ENCODE assay signal across 8 cellular contexts in the genomic region with DNA sequence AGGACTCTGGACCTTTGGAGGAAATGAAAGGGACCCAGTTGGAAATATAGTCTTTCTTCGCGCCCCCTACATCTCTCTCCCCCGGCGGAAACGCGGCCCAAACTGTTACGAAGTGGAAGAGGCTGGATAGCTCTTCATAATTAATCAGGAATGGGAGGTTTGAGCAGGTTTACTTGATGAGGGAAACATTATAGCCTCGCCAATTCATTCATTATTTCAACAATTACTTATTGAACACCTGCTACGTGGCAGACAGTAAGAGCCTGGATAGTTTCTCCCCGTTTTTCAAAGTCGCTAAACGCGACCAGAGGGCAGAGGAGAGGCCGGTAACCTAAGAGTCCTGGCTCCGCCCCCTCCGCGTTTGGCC. TPM values are rescaled to one million over a fixed set of nuclear protein-coding genes. Genes with fewer than 3 reads are reported as not detected.
DNase-seq lines count a peak whose midpoint lies in the region; ATAC-seq and TF ChIP-seq lines count a peak whose summit lies in the region.

No MANE protein-coding gene starts in this region.

- no peaks in the 10 kb centered on the region for H3K9me2 ChIP-seq in OCI-LY1 (ENCODE audit: low read depth, low read length)

- no peaks in the 10 kb centered on the region for H3F3A ChIP-seq in OCI-LY1 (ENCODE audit: insufficient read depth, low read length)

- no peak for DNase-seq in BJ (ENCODE audit: low read depth)
- DNase-seq in epithelial cell of esophagus (ENCODE audit: low read depth): peak; percentile 85
- DNase-seq in effector CD8-positive, alpha-beta T cell (lab: John Stamatoyannopoulos, UW): no peak
- no peak for DNase-seq in medulla oblongata (ENCODE audit: extremely low spot score)
- DNase-seq in NCI-H146 (lab: John Stamatoyannopoulos, UW): no peak

- H3K27me3 ChIP-seq in BJ (ENCODE audit: control insufficient read depth, insufficient read depth, low read length) (peaks cover 4% of the 10 kb centered on the region), OCI-LY1 (ENCODE audit: insufficient read depth, low read length) (no peaks in the 10 kb centered on the region), neuron (ENCODE audit: insufficient read depth, low read length) (no peaks in the 10 kb centered on the region)

- H4K20me1 ChIP-seq in OCI-LY1 (ENCODE audit: insufficient read depth, low read length): no peaks in the 10 kb centered on the region

- H3K4me2 ChIP-seq in OCI-LY1 (ENCODE audit: low read length): peak overlapping the region; percentile 96

- CTCF ChIA-PET in BJ (lab: Yijun Ruan, JAX): interaction anchor here (1.0 to 7.0 kb wide), 11 partner anchors 10 to 250 kb away, joined by 3 to 60 read pairs (median 25); a partner anchor contains a TSS

- peak overlapping the region; percentile 82 for H3K4me3 ChIP-seq in BJ (ENCODE audit: low read depth, low read length)
- peak overlapping the region; percentile 85 for H3K4me3 ChIP-seq in OCI-LY1 (ENCODE audit: low read depth, low read length, poor library complexity, severe bottlenecking)
- peak overlapping the region; percentile 89 for H3K4me3 ChIP-seq in epithelial cell of esophagus (ENCODE audit: low read length)
- H3K4me3 ChIP-seq in neuron (ENCODE audit: low read length): peak overlapping the region; percentile 82

- H3K79me2 ChIP-seq in OCI-LY1 (ENCODE audit: insufficient read depth, low read length): no peaks in the 10 kb centered on the region

- peak overlapping the region; percentile 85 for H3K27ac ChIP-seq in OCI-LY1 (ENCODE audit: low read depth, low read length, poor library complexity, severe bottlenecking)

- no peak overlapping the region for H2AFZ ChIP-seq in OCI-LY1 (ENCODE audit: low read length)
- H2AFZ ChIP-seq in neuron (ENCODE audit: low read depth, low read length): peak overlapping the region; percentile 42

- H3K9me3 ChIP-seq in OCI-LY1 (ENCODE audit: low read length) (no peaks in the 10 kb centered on the region), neuron (ENCODE audit: low read length) (no peaks in the 10 kb centered on the region)

- no peak for TF ChIP-seq CTCF in BJ (IDR thresholded peaks at IDR 0.05; ENCODE audit: insufficient read depth, low read depth, low read length)
- TF ChIP-seq CTCF in OCI-LY1 (IDR thresholded peaks at IDR 0.05; ENCODE audit: low read length): no peak
- TF ChIP-seq CTCF in epithelial cell of esophagus (IDR thresholded peaks at IDR 0.05; ENCODE audit: insufficient read depth, low read depth, low read length, missing control alignments): no peak

- peak; percentile 40 for ATAC-seq in GM21576 (IDR thresholded peaks at IDR 0.05; ENCODE audit: unreplicated experiment)

- H3K9ac ChIP-seq in OCI-LY1 (ENCODE audit: low read length): peak overlapping the region; percentile 73

- H3K36me3 ChIP-seq in BJ (ENCODE audit: control insufficient read depth, insufficient read depth, low read length) (peaks cover 8% of the 10 kb centered on the region), OCI-LY1 (ENCODE audit: insufficient read depth, low read length) (no peaks in the 10 kb centered on the region), neuron (ENCODE audit: insufficient read depth, low read length) (peaks cover 19% of the 10 kb centered on the region)

- H3K4me1 ChIP-seq in OCI-LY1 (ENCODE audit: insufficient read depth, low read length, severe bottlenecking) (peaks cover 28% of the 10 kb centered on the region), neuron (ENCODE audit: insufficient read depth, low read length) (peaks cover 37% of the 10 kb centered on the region)

- POLR2A ChIA-PET in BJ (lab: Charles Lee): interaction anchor here (1.3 to 3.1 kb wide), 2 partner anchors 12 to 190 kb away, joined by 3 to 7 read pairs; a partner anchor contains a TSS

RNA-seq across cellular contexts. Expression of a gene that starts 0.2 kb away (rescaled TPM):
- 3.5 and 7.5 TPM in 2 replicates for polyA plus RNA-seq in BJ (2011; rRNA removed)
- polyA minus RNA-seq in BJ (2011; rRNA and poly(A)+ RNA removed): 0.77 and 1.2 TPM in 2 replicates

RNA-seq across cellular contexts. Expression of a gene that starts 1.8 kb away (rescaled TPM):
- 1.2 and 1.8 TPM in 2 replicates for polyA plus RNA-seq in BJ (2011; rRNA removed)
- 0.81 and 0.98 TPM in 2 replicates for polyA minus RNA-seq in BJ (2011; rRNA and poly(A)+ RNA removed)

RNA-seq across cellular contexts. Expression of a gene that starts 11.9 kb away (rescaled TPM):
- polyA plus RNA-seq in BJ (2011; rRNA removed): 51.2 and 74.4 TPM in 2 replicates
- 22.3 and 31.1 TPM in 2 replicates for polyA minus RNA-seq in BJ (2011; rRNA and poly(A)+ RNA removed)

RNA-seq across cellular contexts. Expression of a gene that starts 24.9 kb away (rescaled TPM):
- polyA plus RNA-seq in BJ (2011; rRNA removed): 17.8 and 31.3 TPM in 2 replicates
- 14.1 and 14.5 TPM in 2 replicates for polyA minus RNA-seq in BJ (2011; rRNA and poly(A)+ RNA removed)

RNA-seq across cellular contexts. Expression of a gene that starts 30.9 kb away (rescaled TPM):
- not detected in 2 replicates for polyA plus RNA-seq in BJ (2011; rRNA removed)
- polyA minus RNA-seq in BJ (2011; rRNA and poly(A)+ RNA removed): not detected in 2 replicates
